15 cellular contexts compared by ENCODE assay signal in the genomic region with DNA sequence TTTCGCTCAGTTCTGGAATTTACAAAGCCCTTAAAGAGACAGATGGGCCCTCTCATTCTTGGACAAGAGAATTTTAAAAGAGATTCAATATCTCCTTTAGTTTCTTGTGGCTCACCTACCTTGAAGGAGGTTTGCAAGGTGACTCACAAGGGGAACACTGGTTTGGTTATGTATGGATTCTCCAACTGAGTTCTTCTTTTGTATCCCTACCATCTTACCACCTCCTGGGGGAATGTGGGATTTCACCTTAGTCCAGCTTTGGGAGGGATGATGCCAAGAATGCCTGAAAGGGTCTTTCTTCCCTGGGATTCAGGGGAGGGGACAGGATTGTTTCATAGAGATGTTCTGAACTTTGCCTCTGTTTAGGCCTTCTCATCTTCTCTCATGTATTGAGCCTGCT. TPM values are rescaled to one million over a fixed set of nuclear protein-coding genes. Genes with fewer than 3 reads are reported as not detected.
DNase-seq lines count a peak whose midpoint lies in the region; ATAC-seq, FAIRE-seq and TF ChIP-seq lines count a peak whose summit lies in the region.
"Had no signal": no experiment of that assay in that cellular context is flagged by ENCODE, and none has a peak within 500 bp of the region (broad histone marks: within the 10 kb centered on the region; RNA-seq: fewer than 3 reads in every experiment).

No MANE protein-coding gene starts in this region.

- POLR2A ChIA-PET in activated CD4-positive, alpha-beta memory T cell treated with anti-CD3 and anti-CD28 coated beads for 36 hours (lab: Charles Lee), result no interaction called here
- POLR2A ChIA-PET in activated CD4-positive, alpha-beta memory T cell treated with anti-CD3 and anti-CD28 coated beads, Interleukin-2, amount 10 ng/mL, durations not matched to agents 7 days and 5 days (lab: Charles Lee), result no interaction called here

- no peak overlapping the region for H3K4me3 ChIP-seq in epithelial cell of esophagus (ENCODE audit: low read length)
- H3K4me3 ChIP-seq: A549, K562 had no signal

- intact Hi-C loops in activated CD4-positive, alpha-beta memory T cell treated with anti-CD3 and anti-CD28 coated beads for 36 hours (cut with micrococcal nuclease), result loop anchor here (1.0 to 10.0 kb wide), 8 partner anchors 14 to 1357 kb away; a partner anchor contains a TSS

- no peaks in the 10 kb centered on the region for H3K9me3 Mint-ChIP-seq in activated CD4-positive, alpha-beta memory T cell treated with anti-CD3 and anti-CD28 coated beads for 36 hours
- no peaks in the 10 kb centered on the region for H3K9me3 Mint-ChIP-seq in activated CD4-positive, alpha-beta memory T cell treated with anti-CD3 and anti-CD28 coated beads, Interleukin-2, amount 10 ng/mL, durations not matched to agents 7 days and 5 days

- no peak overlapping the region for H3K4me3 Mint-ChIP-seq in activated CD4-positive, alpha-beta memory T cell treated with anti-CD3 and anti-CD28 coated beads for 36 hours
- no peak overlapping the region for H3K4me3 Mint-ChIP-seq in activated CD4-positive, alpha-beta memory T cell treated with anti-CD3 and anti-CD28 coated beads, Interleukin-2, amount 10 ng/mL, durations not matched to agents 7 days and 5 days

- peaks cover 59% of the 10 kb centered on the region for H3K4me1 Mint-ChIP-seq in activated CD4-positive, alpha-beta memory T cell treated with anti-CD3 and anti-CD28 coated beads for 36 hours (ENCODE audit: low read depth)
- peaks cover 39% of the 10 kb centered on the region for H3K4me1 Mint-ChIP-seq in activated CD4-positive, alpha-beta memory T cell treated with anti-CD3 and anti-CD28 coated beads, Interleukin-2, amount 10 ng/mL, durations not matched to agents 7 days and 5 days

- DNase-seq in activated CD4-positive, alpha-beta memory T cell treated with anti-CD3 and anti-CD28 coated beads for 36 hours, result no peak
- no peak for DNase-seq in activated CD4-positive, alpha-beta memory T cell treated with anti-CD3 and anti-CD28 coated beads, Interleukin-2, amount 10 ng/mL, durations not matched to agents 7 days and 5 days
- peak; percentile 31 for DNase-seq in NCI-H69 (lab: John Stamatoyannopoulos, UW)
- peak; percentile 71 for DNase-seq in epithelial cell of esophagus (ENCODE audit: low read depth)
- peak; percentile 24 for DNase-seq in superior temporal gyrus (ENCODE audit: extremely low spot score)
- DNase-seq in RKO (ENCODE audit: low spot score), result no peak
- DNase-seq in HTR-8/SVneo (ENCODE audit: insufficient read length, low spot score), result no peak
- DNase-seq: COR-L47, NCI-H1436 treated with DMSO at 0.1 percent for 48 hours, NCI-H2081 treated with DMSO at 0.1 percent for 48 hours, NCI-H526, Right ventricle myocardium superior had no signal

- no peak for TF ChIP-seq CTCF in epithelial cell of esophagus (IDR thresholded peaks at IDR 0.05; ENCODE audit: insufficient read depth, low read depth, low read length, missing control alignments)

- no peaks in the 10 kb centered on the region for H3K36me3 Mint-ChIP-seq in activated CD4-positive, alpha-beta memory T cell treated with anti-CD3 and anti-CD28 coated beads for 36 hours
- peaks cover 2% of the 10 kb centered on the region for H3K36me3 Mint-ChIP-seq in activated CD4-positive, alpha-beta memory T cell treated with anti-CD3 and anti-CD28 coated beads, Interleukin-2, amount 10 ng/mL, durations not matched to agents 7 days and 5 days (ENCODE audit: low read depth)

- no peak for ATAC-seq in GM21737 (IDR thresholded peaks at IDR 0.05; ENCODE audit: unreplicated experiment)
- ATAC-seq: A549, K562 had no signal

- CTCF ChIA-PET in activated CD4-positive, alpha-beta memory T cell treated with anti-CD3 and anti-CD28 coated beads for 36 hours (lab: Charles Lee), result interaction anchor here (0.7 kb wide), 1 partner anchor 41 kb away, joined by 3 read pairs; no protein-coding TSS in a partner anchor
- CTCF ChIA-PET in activated CD4-positive, alpha-beta memory T cell treated with anti-CD3 and anti-CD28 coated beads, Interleukin-2, amount 10 ng/mL, durations not matched to agents 7 days and 5 days (lab: Charles Lee), result interaction anchor here (0.6 kb wide), 1 partner anchor 23 kb away, joined by 3 read pairs; no protein-coding TSS in a partner anchor

- peak overlapping the region; percentile 73 for H3K27ac Mint-ChIP-seq in activated CD4-positive, alpha-beta memory T cell treated with anti-CD3 and anti-CD28 coated beads for 36 hours
- H3K27ac Mint-ChIP-seq in activated CD4-positive, alpha-beta memory T cell treated with anti-CD3 and anti-CD28 coated beads, Interleukin-2, amount 10 ng/mL, durations not matched to agents 7 days and 5 days, result no peak overlapping the region

- H3K27me3 Mint-ChIP-seq in activated CD4-positive, alpha-beta memory T cell treated with anti-CD3 and anti-CD28 coated beads for 36 hours, result no peaks in the 10 kb centered on the region
- peaks cover 22% of the 10 kb centered on the region for H3K27me3 Mint-ChIP-seq in activated CD4-positive, alpha-beta memory T cell treated with anti-CD3 and anti-CD28 coated beads, Interleukin-2, amount 10 ng/mL, durations not matched to agents 7 days and 5 days

- no peak for FAIRE-seq in HTR-8/SVneo (lab: Jason Lieb, UNC)
- FAIRE-seq: A549, K562 had no signal

RNA-seq across cellular contexts. Expression of a gene that starts 3.7 kb away (rescaled TPM):
- total RNA-seq in activated CD4-positive, alpha-beta memory T cell treated with anti-CD3 and anti-CD28 coated beads for 36 hours, result 10 to 100 TPM; 17.0 to 19.2 TPM
- total RNA-seq in activated CD4-positive, alpha-beta memory T cell treated with anti-CD3 and anti-CD28 coated beads, Interleukin-2, amount 10 ng/mL, durations not matched to agents 7 days and 5 days, result 1 to 10 TPM; 3.3 to 4.9 TPM
- total RNA-seq: Right ventricle myocardium superior had no signal

RNA-seq across cellular contexts. Expression of a gene that starts 48.4 kb away (rescaled TPM):
- total RNA-seq in activated CD4-positive, alpha-beta memory T cell treated with anti-CD3 and anti-CD28 coated beads for 36 hours, result 10 to 100 TPM; 69.3 to 74.4 TPM
- 100 to 1,000 TPM; 100 to 102 TPM for total RNA-seq in activated CD4-positive, alpha-beta memory T cell treated with anti-CD3 and anti-CD28 coated beads, Interleukin-2, amount 10 ng/mL, durations not matched to agents 7 days and 5 days

Comparison
In these comparisons a context has a peak if more than half of its experiments do, and no peak if none do; other contexts are left out.
1. DNase-seq: peak in NCI-H69 (single experiment), epithelial cell of esophagus (single experiment) and superior temporal gyrus (single experiment); none in activated CD4-positive, alpha-beta memory T cell treated with anti-CD3 and anti-CD28 coated beads for 36 hours (single experiment), activated CD4-positive, alpha-beta memory T cell treated with anti-CD3 and anti-CD28 coated beads, Interleukin-2, amount 10 ng/mL, durations not matched to agents 7 days and 5 days (single experiment), RKO (single experiment) and HTR-8/SVneo (single experiment).